ENCODE assay signal across 16 cellular contexts in genomic region chr10:5410787-5411186, GRCh38. TPM values are rescaled to one million over a fixed set of nuclear protein-coding genes. Genes with fewer than 3 reads are reported as not detected.
"Had no signal": no experiment of that assay in that cellular context is flagged by ENCODE, and none has a peak within 500 bp of the region (broad histone marks: within the 10 kb centered on the region; RNA-seq: fewer than 3 reads in every experiment).

No MANE protein-coding gene starts in this region.

RNA-seq across cellular contexts. Expression of gene TUBAL3, which starts 6.2 kb away (rescaled TPM):
- total RNA-seq: naive thymus-derived CD4-positive, alpha-beta T cell; natural killer cell; omental fat pad; osteocyte; posterior vena cava; smooth muscle cell; spleen; ureter; vagina had no signal
- polyA plus RNA-seq: naive thymus-derived CD4-positive, alpha-beta T cell; neural cell; smooth muscle cell; spleen had no signal

RNA-seq across cellular contexts. Expression of gene UCN3, which starts 46.0 kb away (rescaled TPM):
- total RNA-seq: naive thymus-derived CD4-positive, alpha-beta T cell; natural killer cell; omental fat pad; osteocyte; posterior vena cava; prostate gland; pulmonary artery endothelial cell; right atrium auricular region; sciatic nerve; smooth muscle cell; spleen; suprapubic skin; testis; ureter; vagina had no signal
- polyA plus RNA-seq: naive thymus-derived CD4-positive, alpha-beta T cell; neural cell; smooth muscle cell; spleen had no signal
